8 cellular contexts compared by ENCODE assay signal in the genomic region with DNA sequence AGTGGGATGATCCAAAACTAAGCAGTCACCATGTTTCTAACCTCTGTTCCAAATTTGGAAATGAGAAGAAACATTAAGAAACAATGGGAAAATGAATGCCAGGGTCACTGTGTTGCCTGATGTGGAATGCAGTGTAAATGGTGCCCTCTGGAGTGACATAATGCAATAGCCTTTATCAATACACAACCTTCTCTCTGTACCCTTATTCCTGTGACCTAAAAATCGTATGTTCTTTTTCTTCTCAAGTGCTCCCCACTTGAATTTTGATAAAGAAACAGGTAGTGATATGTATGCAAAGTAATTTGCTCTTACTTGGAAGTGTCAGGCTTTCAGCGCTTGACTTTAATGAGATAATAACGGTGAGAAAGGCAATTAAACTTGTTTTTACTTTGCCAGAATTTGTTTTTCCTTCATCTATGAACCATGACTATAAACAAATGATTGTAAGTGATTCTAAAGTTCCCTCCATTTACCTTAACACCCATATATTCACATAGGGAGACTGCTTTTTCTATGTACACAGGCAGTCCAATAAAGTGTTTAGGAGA.
DNase-seq lines count a peak whose midpoint lies in the region; ATAC-seq and TF ChIP-seq lines count a peak whose summit lies in the region.

No MANE protein-coding gene starts in this region.

- peaks cover 29% of the 10 kb centered on the region for H3K4me1 ChIP-seq in Caco-2
- no peaks in the 10 kb centered on the region for H3K4me1 ChIP-seq in body of pancreas
- no peaks in the 10 kb centered on the region for H3K4me1 ChIP-seq in uterus

- no peak for TF ChIP-seq EP300 in Ishikawa (IDR thresholded peaks at IDR 0.05; ENCODE audit: borderline replicate concordance)

- BruUV-seq in Caco-2 (replicated peaks; lab: Mats Ljungman, UMichigan): no TSS peak

- intact Hi-C loops in Caco-2 (cut with micrococcal nuclease; ENCODE audit: unreplicated experiment): loop anchor here (1.0 to 10.0 kb wide), 5 partner anchors 58 to 376 kb away; no protein-coding TSS in a partner anchor
- intact Hi-C loops in body of pancreas (cut with DNase I): loop anchor here (10.0 kb wide), 1 partner anchor 376 kb away; no protein-coding TSS in a partner anchor
- intact Hi-C loops in uterus (cut with DNase I; ENCODE audit: low total_unique reads): no loop called here

- no peaks in the 10 kb centered on the region for H3K36me3 Mint-ChIP-seq in Caco-2 (ENCODE audit: insufficient read depth, unreplicated experiment)

- H3K27ac ChIP-seq in body of pancreas (no peak overlapping the region), uterus (no peak overlapping the region)

- no peaks in the 10 kb centered on the region for H3K27me3 Mint-ChIP-seq in Caco-2 (ENCODE audit: insufficient read depth, unreplicated experiment)

- peak overlapping the region; percentile 60 for H3K27ac Mint-ChIP-seq in Caco-2 (ENCODE audit: unreplicated experiment)

- CTCF ChIA-PET in Caco-2 (lab: Charles Lee): interaction anchor here (1.5 kb wide), 1 partner anchor 376 kb away, joined by 4 read pairs; no protein-coding TSS in a partner anchor

- H3K27me3 ChIP-seq in Caco-2 (replicated peaks; ENCODE audit: control insufficient read depth, insufficient read depth, low read length): no peaks in the 10 kb centered on the region
- H3K27me3 ChIP-seq in body of pancreas: no peaks in the 10 kb centered on the region
- H3K27me3 ChIP-seq in uterus: no peaks in the 10 kb centered on the region

- H3K36me3 ChIP-seq in Caco-2 (ENCODE audit: control insufficient read depth, insufficient read depth, low read length) (no peaks in the 10 kb centered on the region), body of pancreas (replicated peaks in 1 of 2; ENCODE audit: insufficient read depth in 1 of 2, low read depth in 2 of 2) (no peaks in the 10 kb centered on the region), uterus (no peaks in the 10 kb centered on the region)

- ATAC-seq in body of pancreas (peak; percentile 71), GM18861 (IDR thresholded peaks at IDR 0.05; ENCODE audit: unreplicated experiment) (no peak)
- ATAC-seq in stimulated activated naive CD8-positive, alpha-beta T cell treated with anti-CD3 and anti-CD28 coated beads, Interleukin-15, Interleukin-2, amounts not matched to agents 100 U/mL and 50 U/mL, for 24 hours: no peak

- no peak overlapping the region for H3K4me3 Mint-ChIP-seq in Caco-2 (ENCODE audit: unreplicated experiment)

- TF ChIP-seq POLR2A in body of pancreas (IDR thresholded peaks at IDR 0.05) (no peak), uterus (IDR thresholded peaks at IDR 0.05) (no peak)

- 26 to 27% methylated on average over 3 of the region's 3 CpGs for WGBS in body of pancreas, 2 donors

- TF ChIP-seq CTCF in Caco-2 (IDR thresholded peaks at IDR 0.05; ENCODE audit: insufficient read depth in 1 of 2, low read depth in 1 of 2, low read length in 1 of 2, severe bottlenecking in 1 of 2, unreplicated experiment in 1 of 2) (peak; percentile 49 to 69), body of pancreas (IDR thresholded peaks at IDR 0.05) (peak; percentile 31 to 73 (median 69)), uterus (IDR thresholded peaks at IDR 0.05) (peak in 1 of 4 experiments; percentile 6)

- DNase-seq in Caco-2 (peak in 1 of 2 experiments; percentile 32), body of pancreas (peak in 3 of 4 donors; percentile 10 to 40 (median 26)), lung microvascular endothelial cell (ENCODE audit: low read depth in 2 of 2) (peak; percentile 51 to 75), uterus (no peak)
- DNase-seq in activated naive CD4-positive, alpha-beta T cell treated with Interleukin-2 at 50 U/mL for 16 hours: no peak
- no peak for DNase-seq in stimulated activated naive CD8-positive, alpha-beta T cell treated with anti-CD3 and anti-CD28 coated beads, Interleukin-15, Interleukin-2, amounts not matched to agents 100 U/mL and 50 U/mL, for 24 hours

- H3K4me1 Mint-ChIP-seq in Caco-2 (ENCODE audit: low read depth, unreplicated experiment): peaks cover 15% of the 10 kb centered on the region

- POLR2A ChIA-PET in Caco-2 (lab: Charles Lee): no interaction called here

- peaks cover 6% of the 10 kb centered on the region for H3K9me3 Mint-ChIP-seq in Caco-2 (ENCODE audit: unreplicated experiment)

- TF ChIP-seq RAD21 in Ishikawa (IDR thresholded peaks at IDR 0.05; ENCODE audit: low read depth): peak; percentile 83

- H3K4me3 ChIP-seq in Caco-2 (ENCODE audit: low read depth, low read length) (no peak overlapping the region), body of pancreas (no peak overlapping the region), uterus (no peak overlapping the region)

- H3K9me3 ChIP-seq in Caco-2 (no peaks in the 10 kb centered on the region), body of pancreas (no peaks in the 10 kb centered on the region), uterus (no peaks in the 10 kb centered on the region)

TF ChIP-seq in Ishikawa, 13 proteins besides CTCF, POLR2A, EP300 and RAD21:
- TF ChIP-seq YY1 (IDR thresholded peaks at IDR 0.05; ENCODE audit: low read depth): no peak
- TF ChIP-seq TEAD4 (IDR thresholded peaks at IDR 0.05): 0 out of 2 replicates have a peak, but pooled peaks have one; percentile 14

Comparison
In these comparisons a context has a peak if more than half of its experiments do, and no peak if none do; other contexts are left out.
1. DNase-seq: peak in body of pancreas (3 of 4) and lung microvascular endothelial cell (2 of 2); none in activated naive CD4-positive, alpha-beta T cell treated with Interleukin-2 at 50 U/mL for 16 hours (single experiment), uterus (0 of 2) and stimulated activated naive CD8-positive, alpha-beta T cell treated with anti-CD3 and anti-CD28 coated beads, Interleukin-15, Interleukin-2, amounts not matched to agents 100 U/mL and 50 U/mL, for 24 hours (single experiment).